In the genomic region with DNA sequence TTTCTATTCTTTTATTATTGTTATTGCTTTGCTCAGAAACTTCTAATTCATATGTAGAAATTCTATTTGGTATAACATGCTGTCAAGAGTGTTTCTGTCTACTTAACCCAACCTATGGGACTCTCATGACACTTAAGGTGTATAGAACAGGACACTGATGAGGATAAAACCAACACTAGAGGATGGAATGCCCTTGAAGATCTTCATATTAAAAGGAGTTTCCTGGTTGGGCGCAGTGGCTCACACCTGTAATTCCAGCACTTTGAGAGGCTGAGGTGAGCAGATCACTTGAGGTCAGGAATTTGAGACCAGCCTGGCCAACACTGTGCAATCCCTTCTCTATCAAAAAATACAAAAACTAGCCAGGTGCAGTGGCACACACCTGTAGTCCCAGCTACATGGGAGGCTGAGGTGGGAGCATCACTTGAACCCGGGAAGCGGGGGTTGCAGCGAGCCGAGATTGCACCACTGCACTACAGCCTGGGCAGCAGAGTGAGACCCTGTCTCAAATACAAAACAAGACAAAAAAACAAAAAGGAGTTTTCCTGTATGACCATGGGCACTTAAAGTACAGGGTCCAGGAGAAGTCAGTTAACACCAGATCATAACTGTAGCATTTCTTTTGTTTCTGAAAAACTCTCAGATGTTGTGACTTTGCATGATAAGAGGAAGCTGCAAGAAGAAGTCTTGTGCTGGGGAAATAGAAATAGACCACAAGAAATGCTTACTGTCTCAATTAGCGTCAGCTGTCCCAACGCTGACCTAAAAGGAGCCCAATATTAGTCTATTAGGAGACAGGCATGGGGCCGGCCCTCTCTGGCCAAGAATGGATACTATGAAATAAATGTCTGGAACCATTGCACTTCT, we compare ENCODE assay signal across 14 cellular contexts. TPM values are rescaled to one million over a fixed set of nuclear protein-coding genes. Genes with fewer than 3 reads are reported as not detected.
DNase-seq lines count a peak whose midpoint lies in the region; ATAC-seq and TF ChIP-seq lines count a peak whose summit lies in the region.
"Had no signal": no experiment of that assay in that cellular context is flagged by ENCODE, and none has a peak within 500 bp of the region (broad histone marks: within the 10 kb centered on the region; RNA-seq: fewer than 3 reads in every experiment).

No MANE protein-coding gene starts in this region.

- peaks cover 0 to 32% (median 2%) of the 10 kb centered on the region in 12 donors for H3K4me1 ChIP-seq in heart left ventricle
- H3K4me1 ChIP-seq: ascending aorta, psoas muscle had no signal

- H3K27ac ChIP-seq in heart left ventricle (no peak overlapping the region), coronary artery (no peak overlapping the region)
- H3K27ac ChIP-seq: ascending aorta, hepatocyte, psoas muscle had no signal

- no peak overlapping the region for H3K27ac Mint-ChIP-seq in stimulated activated effector memory CD8-positive, alpha-beta T cell treated with anti-CD3 and anti-CD28 coated beads, Interleukin-12 subunit alpha, Interleukin-12 subunit beta, amount 100 ng/mL, for 72 hours

- no peaks in the 10 kb centered on the region for H3K9me3 Mint-ChIP-seq in stimulated activated effector memory CD8-positive, alpha-beta T cell treated with anti-CD3 and anti-CD28 coated beads, Interleukin-12 subunit alpha, Interleukin-12 subunit beta, amount 100 ng/mL, for 72 hours

- H3K27me3 ChIP-seq in heart left ventricle, result peaks cover 0 to 3% (median 0%) of the 10 kb centered on the region in 9 donors
- H3K27me3 ChIP-seq: ascending aorta, hepatocyte had no signal

- no peaks in the 10 kb centered on the region for H3K36me3 Mint-ChIP-seq in stimulated activated effector memory CD8-positive, alpha-beta T cell treated with anti-CD3 and anti-CD28 coated beads, Interleukin-12 subunit alpha, Interleukin-12 subunit beta, amount 100 ng/mL, for 72 hours

- WGBS in heart left ventricle, 4 donors, result 85 to 90% (median 87%) methylated on average over 8 of the region's 8 CpGs

- peaks cover 0 to 7% (median 0%) of the 10 kb centered on the region in 12 donors for H3K9me3 ChIP-seq in heart left ventricle
- H3K9me3 ChIP-seq: ascending aorta, psoas muscle had no signal

- peaks cover 6% of the 10 kb centered on the region for H3K4me1 Mint-ChIP-seq in stimulated activated effector memory CD8-positive, alpha-beta T cell treated with anti-CD3 and anti-CD28 coated beads, Interleukin-12 subunit alpha, Interleukin-12 subunit beta, amount 100 ng/mL, for 72 hours

- peak in 4 of 5 donors; percentile 15 to 53 (median 39) for DNase-seq in heart left ventricle
- no peak for DNase-seq in cardiac septum (ENCODE audit: low spot score)
- DNase-seq in OCI-M1 (lab: John Stamatoyannopoulos, UW), result peak; percentile 45
- no peak for DNase-seq in SK-N-DZ (ENCODE audit: low spot score)
- no peak for DNase-seq in stimulated activated effector memory CD8-positive, alpha-beta T cell treated with anti-CD3 and anti-CD28 coated beads, Interleukin-12 subunit alpha, Interleukin-12 subunit beta, amount 100 ng/mL, for 72 hours (ENCODE audit: low spot score in 2 of 2)
- DNase-seq in coronary artery (ENCODE audit: low spot score), result no peak
- DNase-seq in DMS153 treated with DMSO at 0.1 percent for 48 hours (lab: John Stamatoyannopoulos, UW; ENCODE audit: unreplicated experiment), result no peak
- DNase-seq: activated CD4-positive, alpha-beta T cell treated with anti-CD3 and anti-CD28 coated beads for 1 hour; NCI-H2171; stimulated activated naive CD4-positive, alpha-beta T cell treated with Interleukin-2 at 50 U/mL for 16 hours had no signal

- ATAC-seq in heart left ventricle, result peak; percentile 41 to 78 (median 64)
- peak; percentile 53 for ATAC-seq in HG02970 (IDR thresholded peaks at IDR 0.05; ENCODE audit: low FRiP score, unreplicated experiment)
- no peak for ATAC-seq in stimulated activated effector memory CD8-positive, alpha-beta T cell treated with anti-CD3 and anti-CD28 coated beads, Interleukin-12 subunit alpha, Interleukin-12 subunit beta, amount 100 ng/mL, for 72 hours
- ATAC-seq: psoas muscle had no signal

- TF ChIP-seq CTCF in heart left ventricle (IDR thresholded peaks at IDR 0.05) (no peak), coronary artery (IDR thresholded peaks at IDR 0.05) (no peak)

- intact Hi-C loops in heart left ventricle (cut with DNase I), result no loop called here
- intact Hi-C loops in cardiac septum (cut with DNase I), result no loop called here

- H3K4me3 Mint-ChIP-seq in stimulated activated effector memory CD8-positive, alpha-beta T cell treated with anti-CD3 and anti-CD28 coated beads, Interleukin-12 subunit alpha, Interleukin-12 subunit beta, amount 100 ng/mL, for 72 hours, result no peak overlapping the region

- H3K4me3 ChIP-seq in heart left ventricle (no peak overlapping the region), coronary artery (no peak overlapping the region)
- H3K4me3 ChIP-seq: ascending aorta, hepatocyte, psoas muscle had no signal

- H3K36me3 ChIP-seq in heart left ventricle, result no peaks in the 10 kb centered on the region
- H3K36me3 ChIP-seq: ascending aorta had no signal

- no peak for TF ChIP-seq POLR2A in heart left ventricle (IDR thresholded peaks at IDR 0.05)

RNA-seq across cellular contexts. Expression of a gene that starts 38.9 kb away (rescaled TPM):
- 10 to 100 TPM in 8 of 9 donors, 1 to 10 TPM in 1; 9.7 to 18.0 (median 13.7) TPM for total RNA-seq in heart left ventricle
- polyA plus RNA-seq in heart left ventricle, result 10 to 100 TPM in 1 of 2 donors, 1 to 10 TPM in 1; 6.4 to 10.5 TPM
- 11.7 TPM for total RNA-seq in cardiac septum
- 4.1 and 5.1 TPM in 2 replicates for polyA plus RNA-seq in SK-N-DZ (2014; cell fraction: cytosol; rRNA removed)
- 5.9 and 7.3 TPM in 2 replicates for polyA plus RNA-seq in SK-N-DZ (2014; cell fraction: nucleus; rRNA removed)

Comparison
In these comparisons a context has a peak if more than half of its experiments do, and no peak if none do; other contexts are left out.
1. DNase-seq: peak in heart left ventricle (4 of 5) and OCI-M1 (single experiment); none in cardiac septum (single experiment), SK-N-DZ (single experiment), stimulated activated effector memory CD8-positive, alpha-beta T cell treated with anti-CD3 and anti-CD28 coated beads, Interleukin-12 subunit alpha, Interleukin-12 subunit beta, amount 100 ng/mL, for 72 hours (0 of 2), coronary artery (single experiment) and DMS153 treated with DMSO at 0.1 percent for 48 hours (single experiment).